6 cellular contexts compared by ENCODE assay signal in the genomic region with DNA sequence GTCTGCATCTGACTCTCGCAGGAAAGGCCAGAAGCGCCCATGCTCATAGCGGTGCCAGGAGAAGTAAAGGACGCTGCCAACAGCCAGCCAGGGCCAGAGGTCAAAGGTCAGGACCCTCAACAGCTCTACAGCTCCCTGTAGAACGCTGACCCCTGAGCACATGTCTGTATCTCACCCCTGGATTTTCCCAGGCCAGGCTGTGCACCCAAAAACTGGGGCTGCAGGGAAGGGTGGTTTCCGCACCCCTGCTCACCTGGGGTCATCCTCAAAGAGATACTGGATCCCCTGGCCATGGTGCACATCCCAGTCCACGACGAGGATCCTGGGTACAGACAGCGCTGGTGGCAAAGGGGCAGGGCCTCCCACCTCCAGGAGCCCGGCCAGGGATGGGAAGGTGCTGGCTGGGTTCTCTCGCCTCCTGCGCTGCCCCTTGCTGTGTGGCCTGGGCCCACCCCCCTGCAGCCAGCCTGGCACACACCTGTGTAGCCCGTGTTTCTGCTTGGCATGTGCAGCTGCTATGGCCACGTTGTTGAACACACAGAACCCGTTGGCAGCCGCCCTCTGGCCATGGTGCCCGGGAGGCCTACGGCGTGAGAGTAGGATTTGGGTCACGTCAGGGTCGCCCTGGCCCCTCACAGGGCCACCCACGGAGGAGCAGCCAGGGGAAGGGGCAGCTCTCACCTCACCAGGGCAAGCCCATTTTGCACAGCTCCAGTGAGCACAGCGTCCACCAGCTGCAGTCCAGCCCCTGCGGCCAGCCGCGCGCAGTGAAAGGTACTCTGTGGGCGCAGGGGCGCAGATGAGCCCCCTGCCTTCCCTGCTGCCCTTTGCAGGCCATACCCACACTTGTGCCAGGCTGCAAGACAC. TPM values are rescaled to one million over a fixed set of nuclear protein-coding genes. Genes with fewer than 3 reads are reported as not detected.
A peak's percentile ranks its signal among the peaks of the same experiment; 100 is the strongest.
DNase-seq lines count a peak whose midpoint lies in the region; ATAC-seq and TF ChIP-seq lines count a peak whose summit lies in the region.

No MANE protein-coding gene starts in this region.

- H3K36me3 ChIP-seq in HCT116 (ENCODE audit: control insufficient read depth in 1 of 2, insufficient read depth in 2 of 2, low read length in 2 of 2), result peaks cover 0 to 17% of the 10 kb centered on the region in 2 experiments; a peak in 1 of 4 replicates
- peaks cover 42% of the 10 kb centered on the region for H3K36me3 ChIP-seq in neutrophil

- H3K4me3 ChIP-seq in HCT116 (replicated peaks in 1 of 2; ENCODE audit: low read depth in 1 of 2, low read length in 2 of 2) (peak overlapping the region; percentile 70 to 93), neutrophil (ENCODE audit: low read depth in 1 of 2, low read length in 1 of 2) (peak overlapping the region; percentile 87 to 88)

- no peaks in the 10 kb centered on the region for H3K9me3 Mint-ChIP-seq in activated T-helper 2 cell treated with anti-CD3 and anti-CD28 coated beads, Interferon-gamma antibody, Interleukin-2, Interleukin-4, amounts not matched to agents 10 μg/mL and 5 μg/mL and 100 μg/mL, durations not matched to agents 14 hours and 24 hours and 36 hours

- no peak overlapping the region for H2AFZ ChIP-seq in HCT116 (ENCODE audit: low read depth, low read length, poor library complexity, severe bottlenecking)

- H3K27ac Mint-ChIP-seq in activated T-helper 2 cell treated with anti-CD3 and anti-CD28 coated beads, Interferon-gamma antibody, Interleukin-2, Interleukin-4, amounts not matched to agents 10 μg/mL and 5 μg/mL and 100 μg/mL, durations not matched to agents 14 hours and 24 hours and 36 hours, result no peak overlapping the region

- TF ChIP-seq CTCF in HCT116 (IDR thresholded peaks at IDR 0.05 in 2 of 3, conservative IDR thresholded peaks at IDR 0.05 in 1 of 3; ENCODE audit: borderline replicate concordance in 1 of 3, insufficient read depth in 1 of 3, low read depth in 2 of 3, low read length in 2 of 3) (no peak), neutrophil (IDR thresholded peaks at IDR 0.05) (no peak)

- no TSS peak for BruUV-seq in HCT116 (replicated peaks; lab: Mats Ljungman, UMichigan)

- TF ChIP-seq RAD21 in HCT116 (IDR thresholded peaks at IDR 0.05; ENCODE audit: low read depth), result no peak

- POLR2A ChIA-PET in HCT116 (lab: Charles Lee), result no interaction called here

- no peaks in the 10 kb centered on the region for H4K20me1 ChIP-seq in HCT116 (ENCODE audit: insufficient read depth)

- H3K79me2 ChIP-seq in HCT116 (ENCODE audit: insufficient read depth, low read length), result peaks cover 47% of the 10 kb centered on the region

- H3K27me3 Mint-ChIP-seq in activated T-helper 2 cell treated with anti-CD3 and anti-CD28 coated beads, Interferon-gamma antibody, Interleukin-2, Interleukin-4, amounts not matched to agents 10 μg/mL and 5 μg/mL and 100 μg/mL, durations not matched to agents 14 hours and 24 hours and 36 hours (ENCODE audit: low read depth), result no peaks in the 10 kb centered on the region

- peak overlapping the region; percentile 98 for H3K4me2 ChIP-seq in HCT116 (ENCODE audit: low read length)

- H3K9me3 ChIP-seq in HCT116 (ENCODE audit: control insufficient read depth in 1 of 2, insufficient read depth in 1 of 2, low read depth in 1 of 2, low read length in 2 of 2), result no peaks in the 10 kb centered on the region
- H3K9me3 ChIP-seq in neutrophil, result no peaks in the 10 kb centered on the region

- peaks cover 10% of the 10 kb centered on the region for H3K4me1 Mint-ChIP-seq in activated T-helper 2 cell treated with anti-CD3 and anti-CD28 coated beads, Interferon-gamma antibody, Interleukin-2, Interleukin-4, amounts not matched to agents 10 μg/mL and 5 μg/mL and 100 μg/mL, durations not matched to agents 14 hours and 24 hours and 36 hours (ENCODE audit: low read depth)

- intact Hi-C loops in HCT116 (cut with micrococcal nuclease), result loop anchor here (5.0 kb wide), 1 partner anchor 248 kb away; no protein-coding TSS in a partner anchor
- intact Hi-C loops in activated T-helper 2 cell treated with anti-CD3 and anti-CD28 coated beads, Interferon-gamma antibody, Interleukin-2, Interleukin-4, amounts not matched to agents 10 μg/mL and 5 μg/mL and 100 μg/mL, durations not matched to agents 14 hours and 24 hours and 36 hours (cut with micrococcal nuclease), result loop anchor here (10.0 kb wide), 1 partner anchor 275 kb away; the partner anchor contains the start of gene SCO2

- no peaks in the 10 kb centered on the region for H3K9me2 ChIP-seq in HCT116 (ENCODE audit: insufficient read depth)

- H3K27me3 ChIP-seq in HCT116 (ENCODE audit: insufficient read depth, low read length), result no peaks in the 10 kb centered on the region
- no peaks in the 10 kb centered on the region for H3K27me3 ChIP-seq in neutrophil

- CTCF ChIA-PET in HCT116 (lab: Charles Lee), result no interaction called here

- H3K9ac ChIP-seq in HCT116 (ENCODE audit: low read length), result peak overlapping the region; percentile 96

- peaks cover 18 to 63% of the 10 kb centered on the region in 2 experiments; a peak in 3 of 4 replicates for H3K4me1 ChIP-seq in HCT116 (ENCODE audit: control insufficient read depth in 1 of 2, insufficient read depth in 2 of 2, low read length in 2 of 2)
- peaks cover 40 to 45% of the 10 kb centered on the region in 2 experiments for H3K4me1 ChIP-seq in neutrophil (ENCODE audit: control insufficient read depth in 1 of 2, insufficient read depth in 1 of 2, low read depth in 1 of 2, low read length in 1 of 2)

- TF ChIP-seq POLR2A in HCT116 (IDR thresholded peaks at IDR 0.05; ENCODE audit: borderline replicate concordance, extremely low read depth, insufficient read depth, insufficient read length), result no peak

- no peak for ATAC-seq in HCT116
- no peak for ATAC-seq in GM21576 (IDR thresholded peaks at IDR 0.05; ENCODE audit: unreplicated experiment)
- ATAC-seq in GM18870 (IDR thresholded peaks at IDR 0.05; ENCODE audit: unreplicated experiment), result no peak

- RAD21 ChIA-PET in HCT116 (lab: Charles Lee; ENCODE audit: low non-redundant PET in 1 of 2, low total read pairs in 2 of 2, uncharacterized antibody in 2 of 2, unreplicated experiment in 2 of 2), result interaction anchor here in 1 of 2 experiments (0.7 kb wide), 1 partner anchor 31 kb away, joined by 3 read pairs; no protein-coding TSS in a partner anchor

- peaks cover 17% of the 10 kb centered on the region for H3K36me3 Mint-ChIP-seq in activated T-helper 2 cell treated with anti-CD3 and anti-CD28 coated beads, Interferon-gamma antibody, Interleukin-2, Interleukin-4, amounts not matched to agents 10 μg/mL and 5 μg/mL and 100 μg/mL, durations not matched to agents 14 hours and 24 hours and 36 hours (ENCODE audit: low read depth)

- peak overlapping the region; percentile 84 for H3K4me3 Mint-ChIP-seq in activated T-helper 2 cell treated with anti-CD3 and anti-CD28 coated beads, Interferon-gamma antibody, Interleukin-2, Interleukin-4, amounts not matched to agents 10 μg/mL and 5 μg/mL and 100 μg/mL, durations not matched to agents 14 hours and 24 hours and 36 hours (ENCODE audit: low read depth)

- peak overlapping the region; percentile 99 for H3K27ac ChIP-seq in HCT116 (ENCODE audit: low read depth, low read length)
- H3K27ac ChIP-seq in neutrophil, result peak overlapping the region; percentile 72

- DNase-seq in HCT116 (ENCODE audit: low read depth, low spot score) (no peak), OCI-M1 (lab: John Stamatoyannopoulos, UW) (no peak)
- no peak for DNase-seq in activated T-helper 2 cell treated with anti-CD3 and anti-CD28 coated beads, Interferon-gamma antibody, Interleukin-2, Interleukin-4, amounts not matched to agents 10 μg/mL and 5 μg/mL and 100 μg/mL, durations not matched to agents 14 hours and 24 hours and 36 hours (ENCODE audit: low spot score)

TF ChIP-seq in HCT116, 20 proteins besides CTCF, POLR2A, EP300 and RAD21:
- TF ChIP-seq ELF1 (IDR thresholded peaks at IDR 0.05; ENCODE audit: borderline replicate concordance, low read depth) (no peak), ATF3 (IDR thresholded peaks at IDR 0.05) (no peak), YY1 (IDR thresholded peaks at IDR 0.05; ENCODE audit: extremely low read depth, insufficient replicate concordance, low read depth, low read length) (no peak), EZH2phosphoT487 (IDR thresholded peaks at IDR 0.05; ENCODE audit: borderline replicate concordance) (no peak)

RNA-seq across cellular contexts. Expression of gene HDAC10, which starts 1.4 kb away (rescaled TPM):
- 67.5 TPM for total RNA-seq in HCT116 (2021; ENCODE audit: unreplicated experiment)
- polyA plus RNA-seq in HCT116 (2012), result 45.5 and 52.0 TPM in 2 replicates
- 60.0 and 62.9 TPM in 2 replicates for total RNA-seq in activated T-helper 2 cell treated with anti-CD3 and anti-CD28 coated beads, Interferon-gamma antibody, Interleukin-2, Interleukin-4, amounts not matched to agents 10 μg/mL and 5 μg/mL and 100 μg/mL, durations not matched to agents 14 hours and 24 hours and 36 hours

RNA-seq across cellular contexts. Expression of gene TUBGCP6, which starts 4.8 kb away (rescaled TPM):
- 38.6 TPM for total RNA-seq in HCT116 (2021; ENCODE audit: unreplicated experiment)
- polyA plus RNA-seq in HCT116 (2012), result 27.0 and 29.9 TPM in 2 replicates
- 48.8 and 49.6 TPM in 2 replicates for total RNA-seq in activated T-helper 2 cell treated with anti-CD3 and anti-CD28 coated beads, Interferon-gamma antibody, Interleukin-2, Interleukin-4, amounts not matched to agents 10 μg/mL and 5 μg/mL and 100 μg/mL, durations not matched to agents 14 hours and 24 hours and 36 hours

RNA-seq across cellular contexts. Expression of gene MAPK12, which starts 11.9 kb away (rescaled TPM):
- 86.7 TPM for total RNA-seq in HCT116 (2021; ENCODE audit: unreplicated experiment)
- 61.5 and 61.8 TPM in 2 replicates for polyA plus RNA-seq in HCT116 (2012)
- total RNA-seq in activated T-helper 2 cell treated with anti-CD3 and anti-CD28 coated beads, Interferon-gamma antibody, Interleukin-2, Interleukin-4, amounts not matched to agents 10 μg/mL and 5 μg/mL and 100 μg/mL, durations not matched to agents 14 hours and 24 hours and 36 hours, result 16.3 and 17.6 TPM in 2 replicates

RNA-seq across cellular contexts. Expression of gene MAPK11, which starts 20.6 kb away (rescaled TPM):
- total RNA-seq in HCT116 (2021; ENCODE audit: unreplicated experiment), result 19.3 TPM
- polyA plus RNA-seq in HCT116 (2012), result 15.7 and 17.2 TPM in 2 replicates
- 19.0 and 20.9 TPM in 2 replicates for total RNA-seq in activated T-helper 2 cell treated with anti-CD3 and anti-CD28 coated beads, Interferon-gamma antibody, Interleukin-2, Interleukin-4, amounts not matched to agents 10 μg/mL and 5 μg/mL and 100 μg/mL, durations not matched to agents 14 hours and 24 hours and 36 hours

RNA-seq across cellular contexts. Expression of gene SELENOO, which starts 48.8 kb away (rescaled TPM):
- total RNA-seq in HCT116 (2021; ENCODE audit: unreplicated experiment), result 29.6 TPM
- polyA plus RNA-seq in HCT116 (2012), result 27.2 and 30.6 TPM in 2 replicates
- 26.3 and 26.4 TPM in 2 replicates for total RNA-seq in activated T-helper 2 cell treated with anti-CD3 and anti-CD28 coated beads, Interferon-gamma antibody, Interleukin-2, Interleukin-4, amounts not matched to agents 10 μg/mL and 5 μg/mL and 100 μg/mL, durations not matched to agents 14 hours and 24 hours and 36 hours
